In the genomic region with DNA sequence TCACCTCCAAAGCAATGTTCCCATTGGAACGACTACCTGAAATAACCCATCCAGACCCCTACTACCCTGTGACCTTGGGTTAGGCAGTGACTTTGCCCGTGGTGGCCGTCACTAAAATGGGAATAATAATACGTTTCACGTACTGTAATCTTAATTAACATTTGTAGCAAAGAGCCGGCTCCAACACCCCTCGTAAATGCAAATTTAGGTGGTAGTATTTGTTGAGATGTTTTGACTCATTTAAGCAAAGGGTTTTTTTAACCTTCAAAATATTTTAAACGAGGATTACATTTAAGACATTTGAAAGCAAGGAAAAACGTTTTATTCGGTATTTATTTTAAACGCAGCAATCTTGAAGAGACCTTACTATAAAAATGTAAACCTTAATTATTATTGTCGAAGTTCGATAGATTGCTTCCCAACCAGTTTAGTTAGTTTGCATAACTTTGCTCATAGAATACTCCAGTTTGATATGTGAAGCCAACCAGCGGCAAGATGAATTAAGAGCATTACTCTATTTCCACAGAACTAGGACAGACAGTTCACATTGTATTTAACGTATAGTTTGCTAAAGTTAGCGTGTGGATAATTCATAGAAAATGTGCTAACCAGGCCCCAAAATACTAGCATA, we compare ENCODE assay signal across 8 cellular contexts. TPM values are rescaled to one million over a fixed set of nuclear protein-coding genes. Genes with fewer than 3 reads are reported as not detected.
DNase-seq lines count a peak whose midpoint lies in the region; ATAC-seq, FAIRE-seq and TF ChIP-seq lines count a peak whose summit lies in the region.

No MANE protein-coding gene starts in this region.

- peak overlapping the region; percentile 71 for H3K18ac ChIP-seq in mesendoderm (ENCODE audit: low read length)

- no peak overlapping the region for H2AK5ac ChIP-seq in mesendoderm (ENCODE audit: low read length)

- ATAC-seq in sciatic nerve (no peak), GM21717 (IDR thresholded peaks at IDR 0.05; ENCODE audit: unreplicated experiment) (no peak)

- TF ChIP-seq POLR2A in breast epithelium (IDR thresholded peaks at IDR 0.05) (no peak), GM12891 (IDR thresholded peaks at IDR 0.05; ENCODE audit: low read depth, low read length) (no peak)

- H2BK120ac ChIP-seq in mesendoderm (ENCODE audit: low read depth, low read length): no peak overlapping the region

- peaks cover 0 to 8% of the 10 kb centered on the region in 2 donors for H3K4me1 ChIP-seq in breast epithelium
- H3K4me1 ChIP-seq in mesendoderm (ENCODE audit: control insufficient read depth, low read depth, low read length): no peaks in the 10 kb centered on the region
- no peaks in the 10 kb centered on the region for H3K4me1 ChIP-seq in urinary bladder (ENCODE audit: insufficient read depth)

- H2BK15ac ChIP-seq in mesendoderm (replicated peaks; ENCODE audit: low read depth): peak overlapping the region; percentile 39

- peak overlapping the region; percentile 79 for H2BK5ac ChIP-seq in mesendoderm (ENCODE audit: low read length)

- peak overlapping the region; percentile 18 for H3K23ac ChIP-seq in mesendoderm (ENCODE audit: low read length)

- DNase-seq in KG1 (lab: John Stamatoyannopoulos, UW): peak; percentile 72
- DNase-seq in breast epithelium (ENCODE audit: low spot score in 2 of 2): no peak
- DNase-seq in mesendoderm: no peak
- no peak for DNase-seq in sciatic nerve (ENCODE audit: low spot score)
- DNase-seq in GM12891 (ENCODE audit: insufficient read length, low spot score): no peak

- no peak for FAIRE-seq in GM12891 (lab: Jason Lieb, UNC)

- TF ChIP-seq CTCF in breast epithelium (IDR thresholded peaks at IDR 0.05): no peak

- H3K27ac ChIP-seq in breast epithelium (peak overlapping the region; percentile 99 to 100), mesendoderm (ENCODE audit: low read depth, low read length) (peak overlapping the region; percentile 94), urinary bladder (ENCODE audit: low read depth) (peak overlapping the region; percentile 100)

- no peaks in the 10 kb centered on the region for H3K79me1 ChIP-seq in mesendoderm (ENCODE audit: low read length)

- intact Hi-C loops in breast epithelium (cut with DNase I; ENCODE audit: low total_unique reads): no loop called here
- intact Hi-C loops in sciatic nerve (cut with DNase I): no loop called here

- H3K36me3 ChIP-seq in breast epithelium: no peaks in the 10 kb centered on the region
- H3K36me3 ChIP-seq in mesendoderm (ENCODE audit: control insufficient read depth, insufficient read depth, low read length): no peaks in the 10 kb centered on the region
- no peaks in the 10 kb centered on the region for H3K36me3 ChIP-seq in urinary bladder (ENCODE audit: insufficient read depth)

- H3K9me3 ChIP-seq in breast epithelium: no peaks in the 10 kb centered on the region

- no peak overlapping the region for H4K5ac ChIP-seq in mesendoderm (ENCODE audit: low read length)

- H4K8ac ChIP-seq in mesendoderm (ENCODE audit: low read depth, low read length): no peak overlapping the region

- peak overlapping the region; percentile 76 for H3K4me3 ChIP-seq in GM08714 (ENCODE audit: low read length)
- H3K4me3 ChIP-seq in breast epithelium: peak overlapping the region; percentile 74 to 86 (median 81)
- H3K4me3 ChIP-seq in mesendoderm (ENCODE audit: low read length): peak overlapping the region; percentile 61
- peak overlapping the region; percentile 95 for H3K4me3 ChIP-seq in urinary bladder (ENCODE audit: low read depth, low read length)

- H3K27me3 ChIP-seq in breast epithelium (no peaks in the 10 kb centered on the region), mesendoderm (ENCODE audit: insufficient read depth, low read length, poor library complexity) (no peaks in the 10 kb centered on the region)

- peak overlapping the region; percentile 55 for H3K4ac ChIP-seq in mesendoderm (ENCODE audit: low read depth, low read length)

- no CpG with 5 or more reads among the region's 16 CpGs for WGBS in mesendoderm (ENCODE audit: extremely low coverage, insufficient coverage, low lambda C conversion rate)
- WGBS in urinary bladder: under 1% methylated on average over 16 of the region's 16 CpGs

- peak overlapping the region; percentile 93 for H3K56ac ChIP-seq in mesendoderm (ENCODE audit: low read length)

- peaks cover 13% of the 10 kb centered on the region for H3K79me2 ChIP-seq in mesendoderm (ENCODE audit: control insufficient read depth, insufficient read depth, low read length)

- peak overlapping the region; percentile 97 for H3K9ac ChIP-seq in mesendoderm (ENCODE audit: low read length)

- peak overlapping the region; percentile 84 for H3K4me2 ChIP-seq in mesendoderm (ENCODE audit: low read length)

TF ChIP-seq in GM12891, 5 proteins besides CTCF, POLR2A, EP300 and RAD21:
- TF ChIP-seq PAX5 (IDR thresholded peaks at IDR 0.05; ENCODE audit: insufficient read depth, low read length, severe bottlenecking) (no peak), SPI1 (IDR thresholded peaks at IDR 0.05; ENCODE audit: low read depth, low read length) (no peak), POLR2AphosphoS5 (IDR thresholded peaks at IDR 0.05; ENCODE audit: low read depth, low read length) (no peak), POU2F2 (IDR thresholded peaks at IDR 0.05; ENCODE audit: low read depth, low read length) (no peak), TAF1 (IDR thresholded peaks at IDR 0.05; ENCODE audit: low read depth, low read length) (no peak)
TF ChIP-seq in GM12891: peak in this region for 0.

RNA-seq across cellular contexts. Expression of gene ARID2, which starts 1.4 kb away (rescaled TPM):
- total RNA-seq in breast epithelium (10 to 100 TPM; 31.7 to 72.7 (median 48.8) TPM), urinary bladder (77.4 TPM), sciatic nerve (42.8 TPM)
- 15.0 TPM for polyA plus RNA-seq in mesendoderm (2013, experiment 1 of 2)
- 14.5 TPM for polyA plus RNA-seq in mesendoderm (2013, experiment 2 of 2)
- 7.6 TPM for polyA plus RNA-seq in urinary bladder
- 4.7 TPM for polyA plus RNA-seq in GM12891 (2012; ENCODE audit: low read depth, missing spikeins)
